ENCODE assay signal across 11 cellular contexts in the genomic region with DNA sequence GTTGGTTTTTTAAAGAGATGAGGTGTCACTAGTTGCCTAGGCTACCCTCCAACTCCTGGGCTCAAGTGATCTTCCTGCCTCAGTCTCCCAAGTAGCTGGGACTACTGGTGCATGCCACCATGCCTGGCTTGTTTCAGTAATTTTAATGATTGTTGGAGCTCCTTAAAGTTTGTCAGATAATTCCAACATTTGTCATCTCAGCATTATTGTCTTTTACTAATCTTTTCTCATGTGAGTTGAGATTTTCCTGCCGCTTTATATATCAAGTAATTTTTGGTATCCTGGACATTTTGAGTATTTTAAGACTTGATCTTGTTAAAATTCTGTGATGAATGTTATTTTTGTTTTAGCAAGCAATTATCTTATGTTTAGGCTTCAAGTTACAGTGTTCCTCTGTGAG.
"Had no signal": no experiment of that assay in that cellular context is flagged by ENCODE, and none has a peak within 500 bp of the region (broad histone marks: within the 10 kb centered on the region; RNA-seq: fewer than 3 reads in every experiment).

No MANE protein-coding gene starts in this region.

- H3K27ac ChIP-seq: GM23248 had no signal

- H3K4me3 ChIP-seq: GM23248, GM23338, HAP-1 had no signal

- H3K4me1 ChIP-seq: HAP-1 had no signal

- H3K36me3 ChIP-seq: HAP-1 had no signal

- H3K4me2 ChIP-seq: GM23338 had no signal

- H3K9ac ChIP-seq: GM23248 had no signal

- H2AFZ ChIP-seq: GM23248, GM23338 had no signal

- H3K9me3 ChIP-seq: HAP-1 had no signal

- FAIRE-seq: H1, H54 had no signal

- DNase-seq: GM23248, GOT3, H7, H9, HCEC 1CT, HFFc6 had no signal

- ATAC-seq: GM23338, HCT116 had no signal
